Comparison of ENCODE assay signal across 19 cellular contexts in genomic region chr6:89930789-89931188, GRCh38. TPM values are rescaled to one million over a fixed set of nuclear protein-coding genes. Genes with fewer than 3 reads are reported as not detected.
A peak's percentile ranks its signal among the peaks of the same experiment; 100 is the strongest.
DNase-seq lines count a peak whose midpoint lies in the region; ATAC-seq and TF ChIP-seq lines count a peak whose summit lies in the region.
"Had no signal": no experiment of that assay in that cellular context is flagged by ENCODE, and none has a peak within 500 bp of the region (broad histone marks: within the 10 kb centered on the region; RNA-seq: fewer than 3 reads in every experiment).

No MANE protein-coding gene starts in this region.

- CTCF ChIA-PET in naive thymus-derived CD4-positive, alpha-beta T cell (lab: Charles Lee) = interaction anchor here (0.7 to 0.9 kb wide), 2 partner anchors 10 to 367 kb away, joined by 3 to 8 read pairs; no protein-coding TSS in a partner anchor

- no peak for TF ChIP-seq CTCF in Peyer's patch (IDR thresholded peaks at IDR 0.05)

- H3K36me3 ChIP-seq in naive thymus-derived CD4-positive, alpha-beta T cell (ENCODE audit: control insufficient read depth in 2 of 3, insufficient read depth in 3 of 3, low read length in 3 of 3) = peaks cover 0 to 58% (median 4%) of the 10 kb centered on the region in 3 experiments
- H3K36me3 ChIP-seq in Peyer's patch = no peaks in the 10 kb centered on the region

- H3K9me3 ChIP-seq in naive thymus-derived CD4-positive, alpha-beta T cell (ENCODE audit: control insufficient read depth in 2 of 3, low read length in 3 of 3) = no peaks in the 10 kb centered on the region
- H3K9me3 ChIP-seq in Peyer's patch = no peaks in the 10 kb centered on the region

- TF ChIP-seq POLR2A in Peyer's patch (IDR thresholded peaks at IDR 0.05) = no peak

- intact Hi-C loops in naive thymus-derived CD4-positive, alpha-beta T cell (cut with micrococcal nuclease) = no loop called here

- H3K27ac Mint-ChIP-seq in activated naive CD8-positive, alpha-beta T cell = peak overlapping the region; percentile 73
- no peak overlapping the region for H3K27ac Mint-ChIP-seq in activated naive CD8-positive, alpha-beta T cell treated with anti-CD3 and anti-CD28 coated beads for 36 hours
- H3K27ac Mint-ChIP-seq in activated T-helper 17 cell treated with anti-CD3 and anti-CD28 coated beads, Interleukin-2, amount 50 U/mL, for 72 hours = peak overlapping the region; percentile 48
- H3K27ac Mint-ChIP-seq in naive thymus-derived CD4-positive, alpha-beta T cell = peak overlapping the region in 7 of 9 donors; percentile 43 to 86 (median 68)

- ATAC-seq in activated T-helper 17 cell treated with anti-CD3 and anti-CD28 coated beads, Interleukin-2, amount 50 U/mL, for 72 hours (replicated peaks) = no peak
- no peak for ATAC-seq in naive thymus-derived CD4-positive, alpha-beta T cell
- ATAC-seq in GM19351 (IDR thresholded peaks at IDR 0.05; ENCODE audit: unreplicated experiment) = no peak

- H3K4me1 ChIP-seq in naive thymus-derived CD4-positive, alpha-beta T cell (ENCODE audit: control insufficient read depth in 2 of 2, insufficient read depth in 2 of 2, low read length in 2 of 2) = peaks cover 0 to 14% of the 10 kb centered on the region in 2 donors
- no peaks in the 10 kb centered on the region for H3K4me1 ChIP-seq in Peyer's patch

- POLR2A ChIA-PET in naive thymus-derived CD4-positive, alpha-beta T cell (lab: Charles Lee) = no interaction called here

- H3K4me3 ChIP-seq in naive thymus-derived CD4-positive, alpha-beta T cell (ENCODE audit: low read length) = no peak overlapping the region
- H3K4me3 ChIP-seq in Peyer's patch = no peak overlapping the region

- no peaks in the 10 kb centered on the region for H3K9me3 Mint-ChIP-seq in activated naive CD8-positive, alpha-beta T cell (ENCODE audit: low read depth)
- peaks cover 2% of the 10 kb centered on the region for H3K9me3 Mint-ChIP-seq in activated naive CD8-positive, alpha-beta T cell treated with anti-CD3 and anti-CD28 coated beads for 36 hours
- no peaks in the 10 kb centered on the region for H3K9me3 Mint-ChIP-seq in activated T-helper 17 cell treated with anti-CD3 and anti-CD28 coated beads, Interleukin-2, amount 50 U/mL, for 72 hours
- H3K9me3 Mint-ChIP-seq in naive thymus-derived CD4-positive, alpha-beta T cell = peaks cover 0 to 3% (median 0%) of the 10 kb centered on the region in 11 donors

- H3K27me3 Mint-ChIP-seq in activated naive CD8-positive, alpha-beta T cell = no peaks in the 10 kb centered on the region
- H3K27me3 Mint-ChIP-seq in activated naive CD8-positive, alpha-beta T cell treated with anti-CD3 and anti-CD28 coated beads for 36 hours = no peaks in the 10 kb centered on the region
- no peaks in the 10 kb centered on the region for H3K27me3 Mint-ChIP-seq in activated T-helper 17 cell treated with anti-CD3 and anti-CD28 coated beads, Interleukin-2, amount 50 U/mL, for 72 hours
- no peaks in the 10 kb centered on the region for H3K27me3 Mint-ChIP-seq in naive thymus-derived CD4-positive, alpha-beta T cell

- no peaks in the 10 kb centered on the region for H3K27me3 ChIP-seq in naive thymus-derived CD4-positive, alpha-beta T cell (ENCODE audit: control insufficient read depth in 2 of 2, insufficient read depth in 2 of 2, low read length in 2 of 2)
- no peaks in the 10 kb centered on the region for H3K27me3 ChIP-seq in Peyer's patch

- H3K4me1 Mint-ChIP-seq in activated naive CD8-positive, alpha-beta T cell (ENCODE audit: low read depth) = peaks cover 59% of the 10 kb centered on the region
- H3K4me1 Mint-ChIP-seq in activated naive CD8-positive, alpha-beta T cell treated with anti-CD3 and anti-CD28 coated beads for 36 hours = peaks cover 72% of the 10 kb centered on the region
- peaks cover 15% of the 10 kb centered on the region for H3K4me1 Mint-ChIP-seq in activated T-helper 17 cell treated with anti-CD3 and anti-CD28 coated beads, Interleukin-2, amount 50 U/mL, for 72 hours
- peaks cover 22 to 58% (median 54%) of the 10 kb centered on the region in 7 donors for H3K4me1 Mint-ChIP-seq in naive thymus-derived CD4-positive, alpha-beta T cell

- peaks cover 26% of the 10 kb centered on the region for H3K36me3 Mint-ChIP-seq in activated naive CD8-positive, alpha-beta T cell
- H3K36me3 Mint-ChIP-seq in activated naive CD8-positive, alpha-beta T cell treated with anti-CD3 and anti-CD28 coated beads for 36 hours = peaks cover 69% of the 10 kb centered on the region
- H3K36me3 Mint-ChIP-seq in activated T-helper 17 cell treated with anti-CD3 and anti-CD28 coated beads, Interleukin-2, amount 50 U/mL, for 72 hours (ENCODE audit: low read depth) = peaks cover 85% of the 10 kb centered on the region
- H3K36me3 Mint-ChIP-seq in naive thymus-derived CD4-positive, alpha-beta T cell = peaks cover 7 to 65% (median 40%) of the 10 kb centered on the region in 5 donors

- H3K4me3 Mint-ChIP-seq in activated naive CD8-positive, alpha-beta T cell = no peak overlapping the region
- H3K4me3 Mint-ChIP-seq in activated naive CD8-positive, alpha-beta T cell treated with anti-CD3 and anti-CD28 coated beads for 36 hours = no peak overlapping the region
- H3K4me3 Mint-ChIP-seq in activated T-helper 17 cell treated with anti-CD3 and anti-CD28 coated beads, Interleukin-2, amount 50 U/mL, for 72 hours = no peak overlapping the region
- H3K4me3 Mint-ChIP-seq in naive thymus-derived CD4-positive, alpha-beta T cell = no peak overlapping the region

- DNase-seq in activated naive CD8-positive, alpha-beta T cell treated with anti-CD3 and anti-CD28 coated beads for 36 hours = no peak
- no peak for DNase-seq in naive thymus-derived CD4-positive, alpha-beta T cell
- DNase-seq in stimulated activated naive CD4-positive, alpha-beta T cell (lab: John Stamatoyannopoulos, UW) = no peak
- no peak for DNase-seq in Peyer's patch
- DNase-seq: C1 segment of cervical spinal cord, DMS79 treated with DMSO at 0.1 percent for 48 hours, KG1, NCI-H187, NCI-H2107, NCI-H510A, NCI-H774, OCI-M1, SHP77 had no signal

- H3K27ac ChIP-seq in naive thymus-derived CD4-positive, alpha-beta T cell (ENCODE audit: low read depth, low read length) = no peak overlapping the region
- H3K27ac ChIP-seq in Peyer's patch = no peak overlapping the region

RNA-seq across cellular contexts. Expression of gene GJA10, which starts 36.5 kb away (rescaled TPM):
- total RNA-seq in activated naive CD8-positive, alpha-beta T cell treated with anti-CD3 and anti-CD28 coated beads for 36 hours = not detected
- total RNA-seq in activated T-helper 17 cell treated with anti-CD3 and anti-CD28 coated beads, Interleukin-2, amount 50 U/mL, for 72 hours = not detected
- total RNA-seq in naive thymus-derived CD4-positive, alpha-beta T cell = under 1 TPM in 1 of 5 experiments, not detected in 4; 0.15 TPM
- polyA plus RNA-seq in naive thymus-derived CD4-positive, alpha-beta T cell = not detected
- total RNA-seq in Peyer's patch = not detected
- total RNA-seq: A673, G401, RPMI7951 had no signal
